Comparison of ENCODE assay signal across 8 cellular contexts in the genomic region with DNA sequence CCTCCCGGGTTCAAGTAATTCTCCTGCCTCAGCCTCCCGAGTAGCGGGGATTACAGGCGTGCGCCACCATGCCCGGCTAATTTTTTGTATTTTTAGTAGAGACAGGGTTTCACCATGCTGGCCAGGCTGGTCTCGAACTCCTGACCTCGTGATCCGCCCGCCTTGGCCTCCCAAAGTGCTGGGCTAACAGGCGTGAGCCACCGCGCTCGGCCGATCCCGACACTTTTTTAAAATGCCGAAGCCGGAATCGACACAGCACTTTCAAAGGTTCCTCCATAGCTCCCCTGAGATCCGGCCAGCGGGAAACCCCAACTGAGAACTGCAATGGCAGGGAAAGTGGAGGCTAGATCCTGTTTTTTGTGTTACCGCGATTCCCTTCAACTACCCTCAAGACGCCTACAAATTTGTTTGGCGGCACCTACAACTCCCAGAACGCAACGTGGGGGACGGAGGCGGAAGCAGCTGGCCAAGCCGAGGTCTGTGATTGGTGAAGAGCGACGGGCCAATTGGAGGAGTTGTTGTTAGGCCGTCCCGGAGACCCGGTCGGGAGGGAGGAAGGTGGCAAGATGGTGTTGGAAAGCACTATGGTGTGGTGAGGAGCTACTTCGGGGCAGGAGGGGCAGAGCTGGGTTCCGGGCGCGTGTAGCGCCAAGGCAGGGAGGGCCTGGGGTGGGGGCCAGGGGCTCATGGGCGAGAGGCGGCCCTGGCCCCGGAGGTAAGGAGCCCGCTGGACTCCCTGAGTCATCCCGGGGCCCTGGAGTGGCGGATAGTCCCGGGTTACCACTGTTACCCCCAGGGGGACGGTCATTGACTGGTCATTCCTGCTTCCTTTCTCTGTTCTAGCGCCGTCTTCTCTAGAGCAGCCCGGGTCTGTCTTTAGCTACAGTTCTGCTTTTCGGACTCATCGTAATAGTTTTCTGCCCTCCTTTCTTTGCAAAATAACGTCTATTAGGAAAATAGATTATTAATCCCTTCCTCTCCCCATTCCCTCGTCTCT. TPM values are rescaled to one million over a fixed set of nuclear protein-coding genes. Genes with fewer than 3 reads are reported as not detected.
A peak's percentile ranks its signal among the peaks of the same experiment; 100 is the strongest.
DNase-seq lines count a peak whose midpoint lies in the region; ATAC-seq and TF ChIP-seq lines count a peak whose summit lies in the region.

Gene PSMD4 (plus strand): TSS at position 518 of the 997 bp plus-strand sequence. CDS start 49 bp downstream, at position 567.

- H3K79me2 ChIP-seq in Loucy (ENCODE audit: insufficient read depth, low read length) = peaks cover 47% of the 10 kb centered on the region

- peaks cover 23 to 25% of the 10 kb centered on the region in 2 donors for H3K4me1 Mint-ChIP-seq in natural killer cell treated with Interleukin-12 subunit alpha and Interleukin-12 subunit beta and Interleukin-15 and Interleukin-18, amount 100 ng/mL, for 72 hours (ENCODE audit: low read depth in 2 of 2)

- peaks cover 4% of the 10 kb centered on the region for H4K20me1 ChIP-seq in Loucy (ENCODE audit: insufficient read depth, low read length, poor library complexity, severe bottlenecking)

- TF ChIP-seq CTCF in Loucy (conservative IDR thresholded peaks at IDR 0.05; ENCODE audit: low read length) (no peak), fibroblast of pulmonary artery (IDR thresholded peaks at IDR 0.05; ENCODE audit: low read length, missing control alignments) (no peak)

- no peaks in the 10 kb centered on the region for H3K27me3 Mint-ChIP-seq in natural killer cell treated with Interleukin-12 subunit alpha and Interleukin-12 subunit beta and Interleukin-15 and Interleukin-18, amount 100 ng/mL, for 72 hours

- peak; percentile 97 for DNase-seq in EH (ENCODE audit: low read depth)
- peak; percentile 96 for DNase-seq in H4 (ENCODE audit: low spot score)
- DNase-seq in activated T-helper 9 cell treated with anti-CD3 and anti-CD28 coated beads, Interleukin-2, amount 50 U/mL, for 16 hours (ENCODE audit: low read depth) = peak; percentile 86
- DNase-seq in fibroblast of pulmonary artery (ENCODE audit: low read depth) = peak; percentile 98
- DNase-seq in natural killer cell treated with Interleukin-12 subunit alpha and Interleukin-12 subunit beta and Interleukin-15 and Interleukin-18, amount 100 ng/mL, for 72 hours (ENCODE audit: low spot score) = peak; percentile 93
- peak; percentile 91 for DNase-seq in stimulated activated naive CD8-positive, alpha-beta T cell treated with anti-CD3 and anti-CD28 coated beads, Interleukin-15, Interleukin-2, amounts not matched to agents 100 U/mL and 50 U/mL, for 24 hours

- H3K4me2 ChIP-seq in Loucy (ENCODE audit: low read depth, low read length, poor library complexity, severe bottlenecking) = peak within 1 kb of the TSS; percentile 93

- H3K9me3 ChIP-seq in Loucy (ENCODE audit: insufficient read depth, low read depth, low read length) = no peaks in the 10 kb centered on the region

- peaks cover 15% of the 10 kb centered on the region for H3K4me1 ChIP-seq in Loucy (ENCODE audit: insufficient read depth, low read length, poor library complexity, severe bottlenecking)

- no peaks in the 10 kb centered on the region for H3F3A ChIP-seq in Loucy (ENCODE audit: low read depth)

- no peaks in the 10 kb centered on the region for H3K9me2 ChIP-seq in Loucy (replicated peaks; ENCODE audit: low read depth, low read length)

- H3K9me3 Mint-ChIP-seq in natural killer cell treated with Interleukin-12 subunit alpha and Interleukin-12 subunit beta and Interleukin-15 and Interleukin-18, amount 100 ng/mL, for 72 hours = no peaks in the 10 kb centered on the region

- peak within 1 kb of the TSS; percentile 97 for H3K4me3 Mint-ChIP-seq in natural killer cell treated with Interleukin-12 subunit alpha and Interleukin-12 subunit beta and Interleukin-15 and Interleukin-18, amount 100 ng/mL, for 72 hours

- H3K27me3 ChIP-seq in Loucy (ENCODE audit: insufficient read depth, low read length, poor library complexity, severe bottlenecking) = no peaks in the 10 kb centered on the region

- H2AFZ ChIP-seq in Loucy (ENCODE audit: low read length) = peak within 1 kb of the TSS; percentile 86

- peaks cover 8% of the 10 kb centered on the region; the same call in 1 of the 2 replicates for H3K36me3 ChIP-seq in Loucy (ENCODE audit: insufficient read depth, low read length)

- peak; percentile 97 to 99 for ATAC-seq in natural killer cell treated with Interleukin-12 subunit alpha and Interleukin-12 subunit beta and Interleukin-15 and Interleukin-18, amount 100 ng/mL, for 72 hours
- peak; percentile 96 for ATAC-seq in stimulated activated naive CD8-positive, alpha-beta T cell treated with anti-CD3 and anti-CD28 coated beads, Interleukin-15, Interleukin-2, amounts not matched to agents 100 U/mL and 50 U/mL, for 24 hours

- H3K36me3 Mint-ChIP-seq in natural killer cell treated with Interleukin-12 subunit alpha and Interleukin-12 subunit beta and Interleukin-15 and Interleukin-18, amount 100 ng/mL, for 72 hours = peaks cover 5% of the 10 kb centered on the region

- peak within 1 kb of the TSS; percentile 88 for H3K9ac ChIP-seq in Loucy (ENCODE audit: low read depth, low read length, poor library complexity, severe bottlenecking)

- peak within 1 kb of the TSS; percentile 99 for H3K4me3 ChIP-seq in Loucy (ENCODE audit: low read length, poor library complexity, severe bottlenecking)
- H3K4me3 ChIP-seq in fibroblast of pulmonary artery (replicated peaks; ENCODE audit: low read depth, low read length) = peak within 1 kb of the TSS; percentile 79

- TF ChIP-seq POLR2A in Raji (IDR thresholded peaks at IDR 0.05; ENCODE audit: insufficient read depth, low read depth, low read length) = peak; percentile 95

- peak within 1 kb of the TSS; percentile 91 to 97 for H3K27ac Mint-ChIP-seq in natural killer cell treated with Interleukin-12 subunit alpha and Interleukin-12 subunit beta and Interleukin-15 and Interleukin-18, amount 100 ng/mL, for 72 hours

RNA-seq across cellular contexts. Expression of gene PSMD4, which starts in this region (rescaled TPM):
- 319 TPM in 2 replicates for total RNA-seq in H4 (2014; rRNA removed; shearing (Covaris generic))
- total RNA-seq in natural killer cell treated with Interleukin-12 subunit alpha and Interleukin-12 subunit beta and Interleukin-15 and Interleukin-18, amount 100 ng/mL, for 72 hours = 100 to 1,000 TPM; 193 to 235 TPM

Comparison
In these comparisons a context has a peak if more than half of its experiments do, and no peak if none do; other contexts are left out.
1. Peak in every context shown above with its lines: DNase-seq, ATAC-seq and H3K4me3 ChIP-seq.